17 cellular contexts compared by ENCODE assay signal in the genomic region with DNA sequence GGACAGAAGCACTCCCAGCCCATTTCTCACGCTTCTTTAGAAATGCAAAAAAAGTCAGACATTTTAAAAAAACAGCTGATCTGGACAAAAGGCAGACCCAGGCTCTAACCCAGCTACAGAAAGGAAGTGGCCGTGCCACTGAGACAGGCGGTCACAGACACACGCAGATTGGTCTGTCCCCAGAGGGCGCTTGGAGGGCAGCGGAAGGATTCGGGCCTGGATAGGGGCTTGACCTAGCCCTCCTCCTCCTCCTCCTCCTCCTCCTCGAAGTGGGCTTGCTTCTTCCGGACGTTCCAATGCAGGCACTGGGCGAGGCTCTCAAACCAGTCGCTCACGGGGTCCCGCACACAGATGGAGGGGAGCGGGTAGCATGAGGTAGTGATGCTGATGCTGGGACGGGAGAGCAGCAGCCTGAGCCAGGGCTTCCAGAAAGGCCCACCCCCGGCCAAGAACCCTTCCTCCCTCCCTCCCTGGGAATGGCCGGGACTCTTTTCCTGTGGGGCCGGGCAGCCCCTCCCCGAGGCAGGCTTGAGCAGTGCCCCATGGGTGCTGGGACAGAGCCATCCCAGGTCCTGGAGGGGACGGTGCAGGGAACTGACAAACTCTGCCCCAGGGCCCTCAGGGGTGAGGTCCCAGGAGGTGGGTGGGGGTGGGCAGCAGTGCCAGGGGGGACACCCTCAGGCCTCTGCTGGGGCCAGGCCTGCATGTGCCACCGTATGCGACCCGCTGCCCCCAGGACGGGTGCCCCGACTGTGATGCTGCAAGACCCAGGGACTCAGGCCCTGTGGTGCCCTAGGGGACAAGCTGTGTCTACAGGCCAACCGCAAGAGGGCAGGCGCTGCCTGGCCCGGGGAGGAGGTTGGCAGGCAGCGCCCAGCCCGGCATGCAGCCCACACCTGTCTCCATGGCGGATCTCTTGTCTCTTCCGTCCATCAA. TPM values are rescaled to one million over a fixed set of nuclear protein-coding genes. Genes with fewer than 3 reads are reported as not detected.
DNase-seq lines count a peak whose midpoint lies in the region; ATAC-seq, FAIRE-seq and TF ChIP-seq lines count a peak whose summit lies in the region.
"Had no signal": no experiment of that assay in that cellular context is flagged by ENCODE, and none has a peak within 500 bp of the region (broad histone marks: within the 10 kb centered on the region; RNA-seq: fewer than 3 reads in every experiment).

No MANE protein-coding gene starts in this region.

- H4K5ac ChIP-seq in H1 (ENCODE audit: insufficient read length, low read depth, low read length), result no peak overlapping the region

- H4K20me1 ChIP-seq in H1 (replicated peaks in 1 of 2; ENCODE audit: control insufficient read depth in 1 of 2, insufficient read depth in 2 of 2, low read length in 2 of 2), result peaks cover 4 to 15% of the 10 kb centered on the region in 2 experiments

- no peak overlapping the region for H2AFZ ChIP-seq in H1 (ENCODE audit: low read length)

- no peaks in the 10 kb centered on the region for H3K23me2 ChIP-seq in H1 (ENCODE audit: low read depth, low read length)

- peak in 1 of 2 experiments; percentile 8; a peak in 1 of 4 replicates for TF ChIP-seq RAD21 in H1 (IDR thresholded peaks at IDR 0.05 in 1 of 2, conservative IDR thresholded peaks at IDR 0.05 in 1 of 2; ENCODE audit: low read depth in 2 of 2, low read length in 2 of 2)

- H3K9me3 ChIP-seq in left ventricle myocardium inferior (replicated peaks) (no peaks in the 10 kb centered on the region), H1 (ENCODE audit: insufficient read depth in 2 of 2, low read depth in 1 of 2, low read length in 1 of 2) (no peaks in the 10 kb centered on the region), mucosa of descending colon (no peaks in the 10 kb centered on the region), lower lobe of right lung (no peaks in the 10 kb centered on the region), esophagus muscularis mucosa (no peaks in the 10 kb centered on the region), suprapubic skin (no peaks in the 10 kb centered on the region)
- H3K9me3 ChIP-seq: gastroesophageal sphincter had no signal

- H4K8ac ChIP-seq in H1 (ENCODE audit: extremely low read depth, insufficient read depth, low read length), result peak overlapping the region; percentile 65; the same call in 1 of the 2 replicates

- H3K56ac ChIP-seq in H1 (replicated peaks; ENCODE audit: insufficient read length, low read depth, low read length), result no peak overlapping the region

- H3K4me3 ChIP-seq in left ventricle myocardium inferior (no peak overlapping the region), H1 (ENCODE audit: extremely low read depth in 1 of 4, insufficient read depth in 2 of 4, low read depth in 3 of 4, low read length in 4 of 4) (no peak overlapping the region), mucosa of descending colon (no peak overlapping the region), lower lobe of right lung (no peak overlapping the region), esophagus muscularis mucosa (no peak overlapping the region), suprapubic skin (no peak overlapping the region)
- H3K4me3 ChIP-seq: dorsolateral prefrontal cortex, gastroesophageal sphincter, SK-N-MC had no signal

- no peak overlapping the region for H4K91ac ChIP-seq in H1 (replicated peaks; ENCODE audit: insufficient read length, low read length)

- H2BK5ac ChIP-seq in H1 (ENCODE audit: low read depth, low read length), result no peak overlapping the region

- H3K36me3 ChIP-seq in left ventricle myocardium inferior (peaks cover 55% of the 10 kb centered on the region), H1 (ENCODE audit: control insufficient read depth in 2 of 4, insufficient read depth in 4 of 4, low read length in 3 of 4) (peaks cover 7 to 43% (median 34%) of the 10 kb centered on the region in 4 experiments), mucosa of descending colon (ENCODE audit: low read depth) (peaks cover 7% of the 10 kb centered on the region), lower lobe of right lung (peaks cover 58% of the 10 kb centered on the region), esophagus muscularis mucosa (peaks cover 42 to 60% (median 60%) of the 10 kb centered on the region in 4 donors), suprapubic skin (peaks cover 55% of the 10 kb centered on the region)

- no peak overlapping the region for H2BK20ac ChIP-seq in H1 (ENCODE audit: low read length)

- 86% methylated on average over 26 of the region's 33 CpGs; no CpG with 5 or more reads in 1 of the 2 experiments for WGBS in H1 (ENCODE audit: extremely low coverage in 1 of 2, insufficient coverage in 1 of 2, insufficient read length in 1 of 2, insufficient replicate concordance in 2 of 2, low coverage in 1 of 2, low lambda C conversion rate in 2 of 2, missing lambda C conversion rate in 1 of 2), 2 experiments
- WGBS in esophagus muscularis mucosa, result 72% methylated on average over 16 of the region's 33 CpGs
- WGBS in suprapubic skin, result 74% methylated on average over 14 of the region's 33 CpGs

- POLR2A ChIA-PET in H1 (lab: Charles Lee; ENCODE audit: partially characterized antibody), result interaction anchor here (0.6 kb wide), 1 partner anchor 13 kb away, joined by 4 read pairs; no protein-coding TSS in a partner anchor

- intact Hi-C loops in left ventricle myocardium inferior (cut with micrococcal nuclease), result no loop called here
- intact Hi-C loops in Right ventricle myocardium inferior (cut with DNase I), result no loop called here
- intact Hi-C loops in mucosa of descending colon (cut with DNase I, micrococcal nuclease), result no loop called here
- intact Hi-C loops in lower lobe of right lung (cut with DNase I), result no loop called here
- intact Hi-C loops in esophagus muscularis mucosa (cut with DNase I), result no loop called here

- peaks cover 1% of the 10 kb centered on the region; the same call in 1 of the 2 replicates for H3K79me1 ChIP-seq in H1 (ENCODE audit: low read depth, low read length)

- H2BK15ac ChIP-seq in H1 (ENCODE audit: low read length), result no peak overlapping the region

- TF ChIP-seq POLR2A in H1 (IDR thresholded peaks at IDR 0.05; ENCODE audit: control extremely low read depth in 1 of 2, low read depth in 2 of 2, low read length in 2 of 2), result no peak
- TF ChIP-seq POLR2A in esophagus muscularis mucosa (IDR thresholded peaks at IDR 0.05; ENCODE audit: low read depth), result no peak
- no peak for TF ChIP-seq POLR2A in suprapubic skin (IDR thresholded peaks at IDR 0.05)

- H3K4me1 ChIP-seq in left ventricle myocardium inferior (no peaks in the 10 kb centered on the region), H1 (replicated peaks in 1 of 4; ENCODE audit: control insufficient read depth in 3 of 4, insufficient read depth in 4 of 4, low read length in 3 of 4) (peaks cover 0 to 2% (median 0%) of the 10 kb centered on the region in 4 experiments; a peak in 1 of 7 replicates), mucosa of descending colon (ENCODE audit: low read depth) (peaks cover 4% of the 10 kb centered on the region), lower lobe of right lung (peaks cover 7% of the 10 kb centered on the region), esophagus muscularis mucosa (peaks cover 0 to 3% (median under 1%) of the 10 kb centered on the region in 4 donors), suprapubic skin (no peaks in the 10 kb centered on the region)

- H2AK5ac ChIP-seq in H1 (ENCODE audit: low read depth, low read length), result no peak overlapping the region

- H3K27ac ChIP-seq in left ventricle myocardium inferior (replicated peaks) (no peak overlapping the region), H1 (ENCODE audit: low read depth, low read length) (no peak overlapping the region), lower lobe of right lung (no peak overlapping the region), esophagus muscularis mucosa (replicated peaks in 1 of 4) (no peak overlapping the region), suprapubic skin (no peak overlapping the region)
- H3K27ac ChIP-seq: gastroesophageal sphincter had no signal

- H3K27me3 ChIP-seq in left ventricle myocardium inferior (ENCODE audit: low read depth) (no peaks in the 10 kb centered on the region), H1 (replicated peaks in 1 of 4; ENCODE audit: control insufficient read depth in 3 of 4, extremely low read depth in 1 of 4, insufficient read depth in 3 of 4, low read length in 3 of 4) (no peaks in the 10 kb centered on the region), lower lobe of right lung (ENCODE audit: low read depth) (no peaks in the 10 kb centered on the region), esophagus muscularis mucosa (no peaks in the 10 kb centered on the region), suprapubic skin (no peaks in the 10 kb centered on the region)
- H3K27me3 ChIP-seq: dorsolateral prefrontal cortex, gastroesophageal sphincter had no signal

- no peak for ATAC-seq in Right ventricle myocardium inferior
- peak; percentile 17 for ATAC-seq in mucosa of descending colon
- no peak for ATAC-seq in HG02885 (IDR thresholded peaks at IDR 0.05; ENCODE audit: poor library complexity, unreplicated experiment)
- no peak for ATAC-seq in lower lobe of right lung
- ATAC-seq: gastroesophageal sphincter had no signal

- H3K4me2 ChIP-seq in H1 (ENCODE audit: insufficient read depth in 1 of 2, low read depth in 2 of 2, low read length in 2 of 2), result no peak overlapping the region

- TF ChIP-seq CTCF in left ventricle myocardium inferior (IDR thresholded peaks at IDR 0.05; ENCODE audit: borderline replicate concordance) (peak; percentile 13), H1 (IDR thresholded peaks at IDR 0.05; ENCODE audit: control extremely low read depth in 1 of 3, insufficient read depth in 1 of 3, low read depth in 1 of 3, low read length in 3 of 3) (peak in 2 of 3 experiments; percentile 15 to 21; a peak in 2 of 4 replicates), mucosa of descending colon (IDR thresholded peaks at IDR 0.05) (no peak), lower lobe of right lung (IDR thresholded peaks at IDR 0.05) (no peak), esophagus muscularis mucosa (IDR thresholded peaks at IDR 0.05) (no peak), suprapubic skin (IDR thresholded peaks at IDR 0.05) (no peak)

- DNase-seq in left ventricle myocardium inferior (no peak), Right ventricle myocardium inferior (ENCODE audit: missing footprints) (no peak), H1 (ENCODE audit: low read depth in 1 of 2, low spot score in 2 of 2) (no peak), mucosa of descending colon (peak in 1 of 3 donors; percentile 47), lower lobe of right lung (no peak), esophagus muscularis mucosa (ENCODE audit: extremely low spot score) (no peak), suprapubic skin (ENCODE audit: low spot score in 2 of 2) (no peak)
- DNase-seq: activated CD4-positive, alpha-beta memory T cell treated with anti-CD3 and anti-CD28 coated beads, Interleukin-2, amount 10 ng/mL, durations not matched to agents 7 days and 5 days; activated CD4-positive, CD25-positive, alpha-beta regulatory T cell; activated naive CD4-positive, alpha-beta T cell treated with anti-CD3 and anti-CD28 coated beads for 36 hours; HFFc6; NCI-H1694 treated with DMSO at 0.1 percent for 48 hours; NCI-H774 had no signal

- H3K18ac ChIP-seq in H1 (ENCODE audit: extremely low read depth, low read length), result no peak overlapping the region

- H3K79me2 ChIP-seq in H1 (ENCODE audit: control insufficient read depth in 1 of 2, insufficient read depth in 2 of 2, low read length in 2 of 2), result no peaks in the 10 kb centered on the region

- H3K14ac ChIP-seq in H1 (ENCODE audit: insufficient read length), result no peak overlapping the region

- no peak overlapping the region for H2BK120ac ChIP-seq in H1 (replicated peaks; ENCODE audit: low read depth, low read length)

- CTCF ChIA-PET in H1 (lab: Charles Lee; ENCODE audit: partially characterized antibody), result interaction anchor here (0.8 to 1.7 kb wide), 6 partner anchors 24 to 153 kb away, joined by 3 to 4 read pairs (median 4); no protein-coding TSS in a partner anchor

- no peak overlapping the region for H2BK12ac ChIP-seq in H1 (ENCODE audit: low read depth, low read length)

- TF ChIP-seq EP300 in H1 (IDR thresholded peaks at IDR 0.05; ENCODE audit: borderline replicate concordance in 1 of 2, low read depth in 2 of 2, low read length in 2 of 2), result no peak
- no peak for TF ChIP-seq EP300 in esophagus muscularis mucosa (IDR thresholded peaks at IDR 0.05)
- TF ChIP-seq EP300 in suprapubic skin (IDR thresholded peaks at IDR 0.05), result no peak

- H3K9ac ChIP-seq in H1 (replicated peaks in 1 of 4; ENCODE audit: extremely low read depth in 1 of 4, low read depth in 3 of 4, low read length in 3 of 4), result no peak overlapping the region

- no peak for FAIRE-seq in H1 (lab: Jason Lieb, UNC)

- H3K23ac ChIP-seq in H1 (ENCODE audit: insufficient read length), result no peak overlapping the region

- no peak overlapping the region for H3K4ac ChIP-seq in H1 (replicated peaks; ENCODE audit: insufficient read length, low read depth, low read length)

RNA-seq across cellular contexts. Expression of gene NADK, which starts 25.3 kb away (rescaled TPM):
- total RNA-seq in left ventricle myocardium inferior (25.3 TPM), Right ventricle myocardium inferior (26.9 TPM), mucosa of descending colon (100 to 1,000 TPM; 116 to 160 (median 129) TPM), lower lobe of right lung (133 TPM), esophagus muscularis mucosa (100 to 1,000 TPM in 1 of 4 donors, 10 to 100 TPM in 3; 66.4 to 119 (median 82.7) TPM), suprapubic skin (10 to 100 TPM; 55.5 to 78.3 (median 64.1) TPM)
- 80.1 and 89.7 TPM in 2 replicates for total RNA-seq in H1 (2021; fragmentation: NEBNext Ultra II Directional; extraction: Animal tissue kit (Norgen Biotek cat#: 25700))
- polyA plus RNA-seq in H1 (2011; rRNA removed), result 78.0 and 105 TPM in 2 replicates
- 93.5 TPM for polyA plus RNA-seq in H1 (2011; cell fraction: cytosol; rRNA removed)
- polyA plus RNA-seq in H1 (2011; cell fraction: nucleus; rRNA removed), result 230 TPM
- polyA plus RNA-seq in H1 (2012, experiment 1 of 2), result 68.6 to 97.3 TPM (median 83.2 TPM) in 4 replicates
- polyA plus RNA-seq in H1 (2012, experiment 2 of 2), result 59.0 TPM
- 44.9 TPM for polyA plus RNA-seq in H1 (2013, experiment 1 of 2)
- 41.0 TPM for polyA plus RNA-seq in H1 (2013, experiment 2 of 2)
- 37.6 and 56.0 TPM in 2 replicates for polyA minus RNA-seq in H1 (2011; rRNA and poly(A)+ RNA removed)
- polyA minus RNA-seq in H1 (2011; cell fraction: cytosol; rRNA and poly(A)+ RNA removed), result 57.0 TPM
- 65.2 TPM for polyA minus RNA-seq in H1 (2011; cell fraction: nucleus; rRNA and poly(A)+ RNA removed)

RNA-seq across cellular contexts. Expression of gene CDK11A, which starts 28.8 kb away (rescaled TPM):
- total RNA-seq in left ventricle myocardium inferior (21.7 TPM), Right ventricle myocardium inferior (20.8 TPM), mucosa of descending colon (10 to 100 TPM; 67.1 to 91.0 (median 83.5) TPM), lower lobe of right lung (56.1 TPM), esophagus muscularis mucosa (10 to 100 TPM; 18.2 to 46.9 (median 31.4) TPM), suprapubic skin (100 to 1,000 TPM in 1 of 4 donors, 10 to 100 TPM in 3; 23.6 to 136 (median 53.4) TPM)
- 45.6 and 45.7 TPM in 2 replicates for total RNA-seq in H1 (2021; fragmentation: NEBNext Ultra II Directional; extraction: Animal tissue kit (Norgen Biotek cat#: 25700))
- polyA plus RNA-seq in H1 (2011; rRNA removed), result 15.0 and 38.8 TPM in 2 replicates
- polyA plus RNA-seq in H1 (2011; cell fraction: cytosol; rRNA removed), result 15.5 TPM
- 150 TPM for polyA plus RNA-seq in H1 (2011; cell fraction: nucleus; rRNA removed)
- 40.9 to 51.5 TPM (median 46.7 TPM) in 4 replicates for polyA plus RNA-seq in H1 (2012, experiment 1 of 2)
- polyA plus RNA-seq in H1 (2012, experiment 2 of 2), result 15.0 TPM
- 33.1 TPM for polyA plus RNA-seq in H1 (2013, experiment 1 of 2)
- polyA plus RNA-seq in H1 (2013, experiment 2 of 2), result 28.8 TPM
- 5.0 and 9.8 TPM in 2 replicates for polyA minus RNA-seq in H1 (2011; rRNA and poly(A)+ RNA removed)
- 72.5 TPM for polyA minus RNA-seq in H1 (2011; cell fraction: cytosol; rRNA and poly(A)+ RNA removed)
- 26.2 TPM for polyA minus RNA-seq in H1 (2011; cell fraction: nucleus; rRNA and poly(A)+ RNA removed)

Comparison
In these comparisons a context has a peak if more than half of its experiments do, and no peak if none do; other contexts are left out.
1. CTCF ChIP-seq: peak in left ventricle myocardium inferior (single experiment) and H1 (2 of 3); none in mucosa of descending colon (single experiment), lower lobe of right lung (single experiment), esophagus muscularis mucosa (0 of 3) and suprapubic skin (0 of 2).